ENCODE assay signal across 10 cellular contexts in the genomic region with DNA sequence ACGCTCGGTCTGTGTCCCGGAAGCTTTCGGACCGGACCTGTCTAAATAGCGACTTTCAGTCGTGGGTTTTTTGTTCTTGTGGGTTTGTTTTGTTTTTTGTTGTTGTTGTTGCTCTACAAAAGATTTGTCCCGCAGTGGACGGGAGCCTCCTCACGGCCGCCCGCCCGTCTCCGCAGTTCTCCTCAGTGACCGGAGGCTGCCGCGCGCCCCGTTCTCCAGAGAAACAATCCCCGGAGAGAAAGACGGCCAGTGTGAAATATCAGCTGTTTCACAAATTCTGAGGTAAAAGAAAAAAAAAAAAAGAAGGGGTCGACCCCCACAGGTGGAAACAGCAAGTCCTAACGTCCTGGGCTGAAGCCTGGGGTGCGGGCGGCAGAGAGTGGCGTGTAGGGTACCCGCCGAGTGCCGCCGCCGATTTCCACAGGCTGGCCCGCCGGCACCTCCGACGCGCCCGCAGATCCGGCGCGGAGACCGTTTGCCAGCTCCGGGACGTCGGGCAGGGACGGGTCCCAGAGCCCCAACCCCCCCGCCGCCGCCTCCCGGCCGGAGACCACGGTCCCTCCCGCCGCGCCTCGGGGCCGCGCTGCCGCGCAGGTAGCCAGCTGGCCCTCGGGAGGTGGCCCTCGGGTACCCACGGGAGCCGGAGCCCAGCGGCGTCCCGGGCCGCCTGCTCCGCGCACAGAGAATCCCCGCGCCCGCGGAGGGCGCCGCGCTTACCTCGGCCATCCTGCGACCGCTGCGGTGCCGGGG. TPM values are rescaled to one million over a fixed set of nuclear protein-coding genes. Genes with fewer than 3 reads are reported as not detected.
DNase-seq lines count a peak whose midpoint lies in the region; ATAC-seq, FAIRE-seq and TF ChIP-seq lines count a peak whose summit lies in the region.
"Had no signal": no experiment of that assay in that cellular context is flagged by ENCODE, and none has a peak within 500 bp of the region (broad histone marks: within the 10 kb centered on the region; RNA-seq: fewer than 3 reads in every experiment).

No MANE protein-coding gene starts in this region.

- TF ChIP-seq CTCF in left lung (IDR thresholded peaks at IDR 0.05) (no peak), type B pancreatic cell (conservative IDR thresholded peaks at IDR 0.05) (no peak)

- DNase-seq in activated T-cell treated with anti-CD3 and anti-CD28 coated beads, Interleukin-2, amount 50 U/mL, for 4 hours, result no peak
- no peak for DNase-seq in activated T-cell treated with anti-CD3 and anti-CD28 coated beads for 4 hours
- no peak for DNase-seq in central memory CD8-positive, alpha-beta T cell (ENCODE audit: low spot score in 2 of 2)
- DNase-seq in left lung, result peak in 1 of 2 donors; percentile 75
- DNase-seq in type B pancreatic cell (ENCODE audit: extremely low spot score, unreplicated experiment), result no peak
- no peak for DNase-seq in urothelium cell line (ENCODE audit: low spot score)
- DNase-seq in GF-D8 (lab: John Stamatoyannopoulos, UW), result no peak
- DNase-seq in inferior parietal cortex (ENCODE audit: extremely low spot score), result no peak

- H3K36me3 Mint-ChIP-seq in activated T-cell treated with anti-CD3 and anti-CD28 coated beads, Interleukin-2, amount 50 U/mL, for 4 hours (ENCODE audit: insufficient read depth), result no peaks in the 10 kb centered on the region
- no peaks in the 10 kb centered on the region for H3K36me3 Mint-ChIP-seq in central memory CD8-positive, alpha-beta T cell (ENCODE audit: insufficient read depth)
- peaks cover 3% of the 10 kb centered on the region for H3K36me3 Mint-ChIP-seq in type B pancreatic cell

- ATAC-seq in activated T-cell treated with anti-CD3 and anti-CD28 coated beads, Interleukin-2, amount 50 U/mL, for 4 hours, result peak in 1 of 2 donors; percentile 38
- ATAC-seq in central memory CD8-positive, alpha-beta T cell (replicated peaks; ENCODE audit: extremely low read depth, poor library complexity, severe bottlenecking), result no peak
- ATAC-seq in left lung, result peak; percentile 16

- peak overlapping the region; percentile 19 to 26 for H3K4me3 ChIP-seq in left lung

- H3K27ac ChIP-seq in left lung, result no peak overlapping the region

- no peak overlapping the region for H3K27ac Mint-ChIP-seq in central memory CD8-positive, alpha-beta T cell (ENCODE audit: low read depth)
- H3K27ac Mint-ChIP-seq in type B pancreatic cell, result no peak overlapping the region

- H3K9me3 Mint-ChIP-seq in activated T-cell treated with anti-CD3 and anti-CD28 coated beads, Interleukin-2, amount 50 U/mL, for 4 hours, result no peaks in the 10 kb centered on the region
- H3K9me3 Mint-ChIP-seq in central memory CD8-positive, alpha-beta T cell, result no peaks in the 10 kb centered on the region
- no peaks in the 10 kb centered on the region for H3K9me3 Mint-ChIP-seq in type B pancreatic cell

- intact Hi-C loops in left lung (cut with DNase I), result no loop called here

- peak overlapping the region; percentile 49 for H3K4me3 Mint-ChIP-seq in activated T-cell treated with anti-CD3 and anti-CD28 coated beads, Interleukin-2, amount 50 U/mL, for 4 hours
- H3K4me3 Mint-ChIP-seq in central memory CD8-positive, alpha-beta T cell, result peak overlapping the region; percentile 20
- peak overlapping the region; percentile 91 for H3K4me3 Mint-ChIP-seq in type B pancreatic cell

- FAIRE-seq in urothelium cell line (lab: Jason Lieb, UNC), result no peak
- FAIRE-seq: islet of Langerhans had no signal

- H3K4me1 Mint-ChIP-seq in activated T-cell treated with anti-CD3 and anti-CD28 coated beads, Interleukin-2, amount 50 U/mL, for 4 hours (ENCODE audit: low read depth), result peaks cover 10% of the 10 kb centered on the region
- H3K4me1 Mint-ChIP-seq in central memory CD8-positive, alpha-beta T cell, result no peaks in the 10 kb centered on the region
- peaks cover 8% of the 10 kb centered on the region for H3K4me1 Mint-ChIP-seq in type B pancreatic cell (ENCODE audit: unreplicated experiment)

- no peaks in the 10 kb centered on the region for H3K36me3 ChIP-seq in left lung

- H3K4me1 ChIP-seq in left lung, result peaks cover 5 to 17% of the 10 kb centered on the region in 2 donors

- H3K27me3 ChIP-seq in left lung, result peaks cover 70 to 97% of the 10 kb centered on the region in 2 donors

- H3K27me3 Mint-ChIP-seq in activated T-cell treated with anti-CD3 and anti-CD28 coated beads, Interleukin-2, amount 50 U/mL, for 4 hours (ENCODE audit: low read depth), result peaks cover 73% of the 10 kb centered on the region
- peaks cover 83% of the 10 kb centered on the region for H3K27me3 Mint-ChIP-seq in central memory CD8-positive, alpha-beta T cell
- H3K27me3 Mint-ChIP-seq in type B pancreatic cell, result peaks cover 86% of the 10 kb centered on the region

- H3K9me3 ChIP-seq in left lung, result no peaks in the 10 kb centered on the region

RNA-seq across cellular contexts. Expression of gene BNC1, which starts 0.5 kb away (rescaled TPM):
- total RNA-seq in activated T-cell treated with anti-CD3 and anti-CD28 coated beads, Interleukin-2, amount 50 U/mL, for 4 hours, result not detected
- under 1 TPM; 0.15 to 0.34 TPM for total RNA-seq in left lung
- 2.4 and 7.0 TPM in 2 replicates for total RNA-seq in type B pancreatic cell (ENCODE audit: low replicate concordance)
- total RNA-seq: T-helper 1 cell treated with Interleukin-12 subunit alpha and Interleukin-12 subunit beta and Interleukin-4 antibody, amounts not matched to agents 30 ng/mL and 1 ng/mL, for 36 hours had no signal

Comparison
In these comparisons a context has a peak if more than half of its experiments do, and no peak if none do; other contexts are left out.
1. H3K4me3 Mint-ChIP-seq: peak in every context shown above with its lines; median percentile 91 in type B pancreatic cell; 49 in activated T-cell treated with anti-CD3 and anti-CD28 coated beads, Interleukin-2, amount 50 U/mL, for 4 hours; 20 in central memory CD8-positive, alpha-beta T cell.